10 cellular contexts compared by ENCODE assay signal in the genomic region with DNA sequence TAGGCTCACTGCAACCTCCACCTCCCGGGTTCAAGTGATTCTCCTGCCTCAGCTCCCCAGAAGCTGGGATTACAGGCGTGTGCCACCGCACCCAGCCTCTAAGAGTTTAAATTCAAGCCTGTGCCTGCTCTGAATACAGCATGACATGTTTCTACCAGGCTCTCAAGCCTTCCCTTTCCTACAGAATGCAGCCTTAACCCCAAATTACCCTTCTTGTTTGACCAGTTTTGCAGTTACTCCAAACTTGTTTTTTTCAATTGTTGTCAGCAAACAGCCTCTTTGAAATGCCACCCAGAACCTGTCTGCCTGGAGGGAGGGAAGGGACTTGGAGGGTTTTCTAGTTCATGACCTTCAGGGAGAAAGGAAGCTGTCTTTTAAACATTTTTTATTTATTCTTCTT. TPM values are rescaled to one million over a fixed set of nuclear protein-coding genes. Genes with fewer than 3 reads are reported as not detected.
DNase-seq lines count a peak whose midpoint lies in the region; ATAC-seq, FAIRE-seq and TF ChIP-seq lines count a peak whose summit lies in the region.
"Had no signal": no experiment of that assay in that cellular context is flagged by ENCODE, and none has a peak within 500 bp of the region (broad histone marks: within the 10 kb centered on the region; RNA-seq: fewer than 3 reads in every experiment).

No MANE protein-coding gene starts in this region.

- ATAC-seq in right cardiac atrium (no peak), mucosa of descending colon (peak; percentile 13), HG02610 (IDR thresholded peaks at IDR 0.05; ENCODE audit: unreplicated experiment) (no peak)

- DNase-seq in left ventricle myocardium inferior (no peak), right cardiac atrium (no peak), bronchial epithelial cell (ENCODE audit: low read depth) (peak; percentile 98), mucosa of descending colon (no peak), cardiac septum (ENCODE audit: low spot score) (no peak), COR-L47 (lab: John Stamatoyannopoulos, UW) (no peak)
- DNase-seq: NCI-H774 had no signal

- TF ChIP-seq CTCF in left ventricle myocardium inferior (IDR thresholded peaks at IDR 0.05; ENCODE audit: borderline replicate concordance) (no peak), bronchial epithelial cell (IDR thresholded peaks at IDR 0.05; ENCODE audit: insufficient read depth, low read length, severe bottlenecking) (no peak), mucosa of descending colon (IDR thresholded peaks at IDR 0.05) (no peak)

- peaks cover 8% of the 10 kb centered on the region for H3K36me3 ChIP-seq in left ventricle myocardium inferior
- H3K36me3 ChIP-seq in bronchial epithelial cell (ENCODE audit: control insufficient read depth, insufficient read depth, low read length), result peaks cover 7% of the 10 kb centered on the region
- no peaks in the 10 kb centered on the region for H3K36me3 ChIP-seq in mucosa of descending colon (ENCODE audit: low read depth)
- no peaks in the 10 kb centered on the region for H3K36me3 ChIP-seq in urinary bladder (ENCODE audit: insufficient read depth)

- no peak for FAIRE-seq in bronchial epithelial cell (lab: Jason Lieb, UNC)

- H3K27ac ChIP-seq in left ventricle myocardium inferior (replicated peaks) (peak overlapping the region; percentile 33), right cardiac atrium (ENCODE audit: low read length) (no peak overlapping the region), urinary bladder (ENCODE audit: low read depth) (peak overlapping the region; percentile 12)

- H3K27me3 ChIP-seq in left ventricle myocardium inferior (ENCODE audit: low read depth) (no peaks in the 10 kb centered on the region), right cardiac atrium (ENCODE audit: control insufficient read depth, insufficient read depth) (no peaks in the 10 kb centered on the region), bronchial epithelial cell (ENCODE audit: control insufficient read depth, insufficient read depth, low read length) (no peaks in the 10 kb centered on the region)
- H3K27me3 ChIP-seq: esophagus muscularis mucosa had no signal

- H3K4me1 ChIP-seq in left ventricle myocardium inferior, result peaks cover 20% of the 10 kb centered on the region
- peaks cover 5% of the 10 kb centered on the region for H3K4me1 ChIP-seq in right cardiac atrium (ENCODE audit: control insufficient read depth, insufficient read depth, low read length)
- H3K4me1 ChIP-seq in mucosa of descending colon (ENCODE audit: low read depth), result peaks cover 43% of the 10 kb centered on the region
- H3K4me1 ChIP-seq in urinary bladder (ENCODE audit: insufficient read depth), result no peaks in the 10 kb centered on the region

- H3K9me3 ChIP-seq in left ventricle myocardium inferior (replicated peaks) (no peaks in the 10 kb centered on the region), right cardiac atrium (ENCODE audit: control insufficient read depth, low read length) (no peaks in the 10 kb centered on the region), mucosa of descending colon (no peaks in the 10 kb centered on the region)
- H3K9me3 ChIP-seq: esophagus muscularis mucosa had no signal

- H3K4me3 ChIP-seq in left ventricle myocardium inferior, result no peak overlapping the region
- H3K4me3 ChIP-seq in right cardiac atrium (ENCODE audit: low read length), result no peak overlapping the region
- no peak overlapping the region for H3K4me3 ChIP-seq in bronchial epithelial cell (ENCODE audit: low read depth, low read length)
- no peak overlapping the region for H3K4me3 ChIP-seq in mucosa of descending colon
- no peak overlapping the region for H3K4me3 ChIP-seq in urinary bladder (ENCODE audit: low read depth, low read length)
- H3K4me3 ChIP-seq: esophagus muscularis mucosa had no signal

- intact Hi-C loops in left ventricle myocardium inferior (cut with micrococcal nuclease) (no loop called here), right cardiac atrium (cut with DNase I) (no loop called here), mucosa of descending colon (cut with DNase I, micrococcal nuclease) (no loop called here), cardiac septum (cut with DNase I) (no loop called here)

- WGBS in right cardiac atrium, result 86% methylated on average over 3 of the region's 3 CpGs
- WGBS in urinary bladder, result 75% methylated on average over 3 of the region's 3 CpGs

RNA-seq across cellular contexts. Expression of gene GLTP, which starts 15.4 kb away (rescaled TPM):
- total RNA-seq in left ventricle myocardium inferior (20.0 TPM), right cardiac atrium (10 to 100 TPM; 20.5 to 26.8 (median 22.3) TPM), bronchial epithelial cell (210 and 667 TPM in 2 replicates), mucosa of descending colon (100 to 1,000 TPM in 1 of 3 donors, 10 to 100 TPM in 2; 58.8 to 101 (median 98.9) TPM), urinary bladder (60.2 TPM), cardiac septum (23.3 TPM)
- polyA plus RNA-seq in right cardiac atrium (20.7 TPM), urinary bladder (26.0 TPM)

RNA-seq across cellular contexts. Expression of gene TRPV4, which starts 31.7 kb away (rescaled TPM):
- total RNA-seq in left ventricle myocardium inferior, result 0.33 TPM
- total RNA-seq in right cardiac atrium, result 1 to 10 TPM; 1.1 to 1.4 (median 1.2) TPM
- polyA plus RNA-seq in right cardiac atrium, result 0.57 TPM
- 0.51 and 0.53 TPM in 2 replicates for total RNA-seq in bronchial epithelial cell
- total RNA-seq in mucosa of descending colon, result under 1 TPM; 0.43 to 0.92 (median 0.48) TPM
- total RNA-seq in urinary bladder, result 0.90 TPM
- 1.2 TPM for polyA plus RNA-seq in urinary bladder
- total RNA-seq in cardiac septum, result 0.46 TPM

RNA-seq across cellular contexts. Expression of gene TCHP, which starts 35.2 kb away (rescaled TPM):
- total RNA-seq in left ventricle myocardium inferior, result 10.4 TPM
- 10 to 100 TPM in 3 of 4 donors, 1 to 10 TPM in 1; 7.1 to 13.5 (median 10.3) TPM for total RNA-seq in right cardiac atrium
- 10.1 TPM for polyA plus RNA-seq in right cardiac atrium
- 9.2 and 18.1 TPM in 2 replicates for total RNA-seq in bronchial epithelial cell
- total RNA-seq in mucosa of descending colon, result 10 to 100 TPM; 24.7 to 27.8 (median 24.9) TPM
- total RNA-seq in urinary bladder, result 10.3 TPM
- polyA plus RNA-seq in urinary bladder, result 15.5 TPM
- 9.3 TPM for total RNA-seq in cardiac septum
